In genomic region chr16:46972971-46973456, GRCh38 we compare ENCODE assay signal across 7 cellular contexts. TPM values are rescaled to one million over a fixed set of nuclear protein-coding genes. Genes with fewer than 3 reads are reported as not detected.
DNase-seq lines count a peak whose midpoint lies in the region; ATAC-seq and TF ChIP-seq lines count a peak whose summit lies in the region.

No MANE protein-coding gene starts in this region.

- H3K4me2 ChIP-seq in PC-9, result peak overlapping the region; percentile 99

- H3K27ac ChIP-seq in PC-9, result peak overlapping the region; percentile 85

- H3K4me1 ChIP-seq in PC-9 (replicated peaks; ENCODE audit: insufficient read depth), result peaks cover 41% of the 10 kb centered on the region

- no peaks in the 10 kb centered on the region for H3K9me2 ChIP-seq in PC-9 (ENCODE audit: insufficient read depth)

- no peaks in the 10 kb centered on the region for H3K9me3 Mint-ChIP-seq in activated naive CD4-positive, alpha-beta T cell treated with anti-CD3 and anti-CD28 coated beads for 36 hours

- peak overlapping the region; percentile 91 for H3K4me3 ChIP-seq in PC-9

- H2AFZ ChIP-seq in PC-9, result peak overlapping the region; percentile 90

- no peak for TF ChIP-seq CTCF in PC-9 (conservative IDR thresholded peaks at IDR 0.05)

- peaks cover 33% of the 10 kb centered on the region for H3K36me3 ChIP-seq in PC-9 (ENCODE audit: low read depth)

- DNase-seq in PC-9 (peak; percentile 51 to 57), cardiac septum (ENCODE audit: low spot score) (peak; percentile 74), retina (peak; percentile 80), NCI-H774 (lab: John Stamatoyannopoulos, UW) (no peak)
- peak; percentile 46 for DNase-seq in activated naive CD4-positive, alpha-beta T cell treated with anti-CD3 and anti-CD28 coated beads for 36 hours

- peaks cover 44% of the 10 kb centered on the region for H4K20me1 ChIP-seq in PC-9 (ENCODE audit: insufficient read depth)

- H3K27me3 ChIP-seq in PC-9 (ENCODE audit: insufficient read depth, low read depth), result no peaks in the 10 kb centered on the region

- peak overlapping the region; percentile 98 for H3K27ac Mint-ChIP-seq in activated naive CD4-positive, alpha-beta T cell treated with anti-CD3 and anti-CD28 coated beads for 36 hours

- no peaks in the 10 kb centered on the region for H3K9me3 ChIP-seq in PC-9 (ENCODE audit: insufficient read depth, low read depth)

- no TSS peak for BruUV-seq in PC-9 (replicated peaks; lab: Mats Ljungman, UMichigan)

- H3K4me1 Mint-ChIP-seq in activated naive CD4-positive, alpha-beta T cell treated with anti-CD3 and anti-CD28 coated beads for 36 hours (ENCODE audit: low read depth), result peaks cover 65% of the 10 kb centered on the region

- CTCF ChIA-PET in PC-9 (lab: Charles Lee), result no interaction called here
- CTCF ChIA-PET in activated naive CD4-positive, alpha-beta T cell treated with anti-CD3 and anti-CD28 coated beads for 36 hours (lab: Charles Lee), result interaction anchor here (1.0 to 1.1 kb wide), 2 partner anchors 25 to 169 kb away, joined by 3 to 4 read pairs; no protein-coding TSS in a partner anchor

- no peaks in the 10 kb centered on the region for H3K27me3 Mint-ChIP-seq in activated naive CD4-positive, alpha-beta T cell treated with anti-CD3 and anti-CD28 coated beads for 36 hours (ENCODE audit: low read depth)

- H3K4me3 Mint-ChIP-seq in activated naive CD4-positive, alpha-beta T cell treated with anti-CD3 and anti-CD28 coated beads for 36 hours, result peak overlapping the region; percentile 93

- ATAC-seq in GM18517 (IDR thresholded peaks at IDR 0.05; ENCODE audit: unreplicated experiment), result peak; percentile 15
- peak; percentile 49 for ATAC-seq in HG02759 (IDR thresholded peaks at IDR 0.05; ENCODE audit: unreplicated experiment)

- peaks cover 41% of the 10 kb centered on the region for H3F3A ChIP-seq in PC-9 (ENCODE audit: insufficient read depth, low read depth)

- intact Hi-C loops in PC-9 (cut with micrococcal nuclease; ENCODE audit: unreplicated experiment), result loop anchor here (1.0 to 10.0 kb wide), 2 partner anchors 170 to 1272 kb away; partner anchors contain the start of genes ABCC11, LONP2 and NETO2
- intact Hi-C loops in activated naive CD4-positive, alpha-beta T cell treated with anti-CD3 and anti-CD28 coated beads for 36 hours (cut with micrococcal nuclease), result loop anchor here (1.0 to 5.0 kb wide), 12 partner anchors 12 to 1638 kb away; partner anchors contain the start of genes C16orf87, ITFG1, N4BP1 and NETO2
- intact Hi-C loops in cardiac septum (cut with DNase I), result no loop called here

- H3K36me3 Mint-ChIP-seq in activated naive CD4-positive, alpha-beta T cell treated with anti-CD3 and anti-CD28 coated beads for 36 hours (ENCODE audit: low read depth), result peaks cover 30% of the 10 kb centered on the region

- POLR2A ChIA-PET in PC-9 (lab: Charles Lee; ENCODE audit: unreplicated experiment), result interaction anchor here (0.5 to 0.9 kb wide), 2 partner anchors 9 to 89 kb away, joined by 3 to 16 read pairs; partner anchors contain the start of gene GPT2

- peaks cover 67% of the 10 kb centered on the region for H3K79me2 ChIP-seq in PC-9 (ENCODE audit: low read depth)

RNA-seq across cellular contexts. Expression of gene DNAJA2, which starts 0.5 kb away (rescaled TPM):
- 78.9 and 89.8 TPM in 2 replicates for total RNA-seq in PC-9 (2021)
- total RNA-seq in activated naive CD4-positive, alpha-beta T cell treated with anti-CD3 and anti-CD28 coated beads for 36 hours, result 10 to 100 TPM; 56.9 to 59.9 TPM
- 80.6 TPM for total RNA-seq in cardiac septum
